8 cellular contexts compared by ENCODE assay signal in genomic region chr7:126856691-126857291, GRCh38.
DNase-seq lines count a peak whose midpoint lies in the region; ATAC-seq, FAIRE-seq and TF ChIP-seq lines count a peak whose summit lies in the region.

No MANE protein-coding gene starts in this region.

- H3K9me3 ChIP-seq in CD4-positive, alpha-beta T cell (ENCODE audit: control insufficient read depth, low read length) = no peaks in the 10 kb centered on the region
- H3K9me3 ChIP-seq in neural progenitor cell (ENCODE audit: low read depth) (no peaks in the 10 kb centered on the region), Peyer's patch (no peaks in the 10 kb centered on the region)

- no peaks in the 10 kb centered on the region for H3K36me3 ChIP-seq in neural progenitor cell
- no peaks in the 10 kb centered on the region for H3K36me3 ChIP-seq in Peyer's patch

- DNase-seq in CD4-positive, alpha-beta T cell = no peak
- no peak for DNase-seq in GM19239 (ENCODE audit: insufficient read length, low spot score)
- DNase-seq in astrocyte of the spinal cord (ENCODE audit: low read depth, low spot score) = peak; percentile 3
- peak; percentile 70 for DNase-seq in neural progenitor cell (ENCODE audit: low spot score)
- no peak for DNase-seq in activated CD8-positive, alpha-beta memory T cell treated with anti-CD3 and anti-CD28 coated beads, Interleukin-2, amount 50 U/mL, for 4 hours
- no peak for DNase-seq in Peyer's patch

- H3K9ac ChIP-seq in neural progenitor cell = no peak overlapping the region

- no peak overlapping the region for H2AFZ ChIP-seq in neural progenitor cell (replicated peaks)

- no peak overlapping the region for H3K27ac ChIP-seq in CD4-positive, alpha-beta T cell (ENCODE audit: low read depth, low read length)
- H3K27ac ChIP-seq in neural progenitor cell (no peak overlapping the region), Peyer's patch (no peak overlapping the region)

- POLR2A ChIA-PET in CD4-positive, alpha-beta T cell (lab: Charles Lee) = no interaction called here

- FAIRE-seq in GM19239 (lab: Jason Lieb, UNC) = peak; percentile 76

- H3K79me2 ChIP-seq in neural progenitor cell (ENCODE audit: low read depth) = no peaks in the 10 kb centered on the region

- peak; percentile 36 for TF ChIP-seq CTCF in CD4-positive, alpha-beta T cell (IDR thresholded peaks at IDR 0.05)
- TF ChIP-seq CTCF in astrocyte of the spinal cord (IDR thresholded peaks at IDR 0.05; ENCODE audit: low read depth, low read length) (peak; percentile 51), neural progenitor cell (IDR thresholded peaks at IDR 0.05) (peak; percentile 79), Peyer's patch (IDR thresholded peaks at IDR 0.05) (peak in 3 of 6 experiments; percentile 7 to 31 (median 13))

- in situ Hi-C loops in astrocyte of the spinal cord (cut with HindIII; ENCODE audit: low sequenced_read_pairs) = no loop called here

- H3K36me3 Mint-ChIP-seq in CD4-positive, alpha-beta T cell (ENCODE audit: low read depth) = no peaks in the 10 kb centered on the region
- no peaks in the 10 kb centered on the region for H3K36me3 Mint-ChIP-seq in neural progenitor cell

- no peak for TF ChIP-seq POLR2A in Peyer's patch (IDR thresholded peaks at IDR 0.05)

- no peak overlapping the region for H3K4me3 Mint-ChIP-seq in CD4-positive, alpha-beta T cell
- no peak overlapping the region for H3K4me3 Mint-ChIP-seq in neural progenitor cell

- CTCF ChIA-PET in CD4-positive, alpha-beta T cell (lab: Charles Lee) = no interaction called here

- intact Hi-C loops in CD4-positive, alpha-beta T cell (cut with DNase I, micrococcal nuclease) = no loop called here

- H3K27me3 ChIP-seq in CD4-positive, alpha-beta T cell (ENCODE audit: control insufficient read depth, insufficient read depth, low read length) = no peaks in the 10 kb centered on the region
- H3K27me3 ChIP-seq in neural progenitor cell (no peaks in the 10 kb centered on the region), Peyer's patch (no peaks in the 10 kb centered on the region)

- H3F3A ChIP-seq in neural progenitor cell (ENCODE audit: low read depth) = peaks cover 11% of the 10 kb centered on the region

- H3K9me3 Mint-ChIP-seq in CD4-positive, alpha-beta T cell = no peaks in the 10 kb centered on the region
- no peaks in the 10 kb centered on the region for H3K9me3 Mint-ChIP-seq in neural progenitor cell

- H3K27me3 Mint-ChIP-seq in CD4-positive, alpha-beta T cell = peaks cover 17% of the 10 kb centered on the region
- no peaks in the 10 kb centered on the region for H3K27me3 Mint-ChIP-seq in neural progenitor cell (ENCODE audit: insufficient read depth, low read depth)

- no peaks in the 10 kb centered on the region for H4K20me1 ChIP-seq in neural progenitor cell (ENCODE audit: low read depth)

- H3K4me2 ChIP-seq in neural progenitor cell = no peak overlapping the region

- no peak overlapping the region for H3K4me3 ChIP-seq in astrocyte of the spinal cord (ENCODE audit: low read depth, low read length)
- H3K4me3 ChIP-seq in neural progenitor cell = no peak overlapping the region
- H3K4me3 ChIP-seq in Peyer's patch = no peak overlapping the region

- H3K27ac Mint-ChIP-seq in CD4-positive, alpha-beta T cell = no peak overlapping the region
- no peak overlapping the region for H3K27ac Mint-ChIP-seq in neural progenitor cell

- H3K4me1 Mint-ChIP-seq in CD4-positive, alpha-beta T cell (ENCODE audit: low read depth) = no peaks in the 10 kb centered on the region
- H3K4me1 Mint-ChIP-seq in neural progenitor cell = peaks cover 6% of the 10 kb centered on the region

- H3K4me1 ChIP-seq in neural progenitor cell (peaks cover 31% of the 10 kb centered on the region), Peyer's patch (no peaks in the 10 kb centered on the region)

- no peak for ATAC-seq in CD4-positive, alpha-beta T cell (ENCODE audit: poor library complexity)
- ATAC-seq in HG03439 (IDR thresholded peaks at IDR 0.05; ENCODE audit: unreplicated experiment) (peak; percentile 82), HG03520 (IDR thresholded peaks at IDR 0.05; ENCODE audit: unreplicated experiment) (no peak)

Comparison
In these comparisons a context has a peak if more than half of its experiments do, and no peak if none do; other contexts are left out.
1. DNase-seq: peak in astrocyte of the spinal cord (single experiment) and neural progenitor cell (single experiment); none in CD4-positive, alpha-beta T cell (0 of 10), GM19239 (single experiment), activated CD8-positive, alpha-beta memory T cell treated with anti-CD3 and anti-CD28 coated beads, Interleukin-2, amount 50 U/mL, for 4 hours (single experiment) and Peyer's patch (0 of 3).